25 cellular contexts compared by ENCODE assay signal in genomic region chr6:79009819-79010218, GRCh38.
"Had no signal": no experiment of that assay in that cellular context is flagged by ENCODE, and none has a peak within 500 bp of the region (broad histone marks: within the 10 kb centered on the region; RNA-seq: fewer than 3 reads in every experiment).

No MANE protein-coding gene starts in this region.

- H3K27ac ChIP-seq: epithelial cell of prostate, esophagus muscularis mucosa, gastrocnemius medialis, left lung, pancreas, spleen, testis, tibial nerve, upper lobe of right lung, vagina had no signal

- H3K9me3 Mint-ChIP-seq: dendritic cell treated with granulocyte-macrophage colony-stimulating factor and Interleukin-4, amounts not matched to agents 40 ng/mL and 50 ng/mL, for 4 days; effector memory CD8-positive, alpha-beta T cell; naive B cell; nephron; stimulated activated naive B cell treated with anti-CD40 and anti-IgM and Interleukin-4, amounts not matched to agents 10 μg/mL and 1 μg/mL and 100 μg/mL, for 72 hours; stimulated activated naive CD8-positive, alpha-beta T cell treated with anti-CD3 and anti-CD28 coated beads, Interleukin-15, amount 100 ng/mL, for 72 hours had no signal

- H3K27me3 Mint-ChIP-seq: dendritic cell treated with granulocyte-macrophage colony-stimulating factor and Interleukin-4, amounts not matched to agents 40 ng/mL and 50 ng/mL, for 4 days; effector memory CD8-positive, alpha-beta T cell; naive B cell; progenitor cell of endocrine pancreas; stimulated activated naive B cell treated with anti-CD40 and anti-IgM and Interleukin-4, amounts not matched to agents 10 μg/mL and 1 μg/mL and 100 μg/mL, for 72 hours; stimulated activated naive CD8-positive, alpha-beta T cell treated with anti-CD3 and anti-CD28 coated beads, Interleukin-15, amount 100 ng/mL, for 72 hours had no signal

- H3K27ac Mint-ChIP-seq: dendritic cell treated with granulocyte-macrophage colony-stimulating factor and Interleukin-4, amounts not matched to agents 40 ng/mL and 50 ng/mL, for 4 days; nephron; stimulated activated naive B cell treated with anti-CD40 and anti-IgM and Interleukin-4, amounts not matched to agents 10 μg/mL and 1 μg/mL and 100 μg/mL, for 72 hours had no signal

- ATAC-seq: effector memory CD8-positive, alpha-beta T cell; gastrocnemius medialis; left lung; pancreas; sciatic nerve; stimulated activated naive B cell treated with anti-CD40 and anti-IgM and Interleukin-4, amounts not matched to agents 10 μg/mL and 1 μg/mL and 100 μg/mL, for 72 hours; stimulated activated naive CD8-positive, alpha-beta T cell treated with anti-CD3 and anti-CD28 coated beads, Interleukin-15, amount 100 ng/mL, for 72 hours; upper lobe of right lung had no signal

- H3K9me3 ChIP-seq: esophagus muscularis mucosa, gastrocnemius medialis, left lung, pancreas, spleen, testis, tibial nerve, upper lobe of right lung, vagina had no signal

- H3K4me1 Mint-ChIP-seq: stimulated activated naive B cell treated with anti-CD40 and anti-IgM and Interleukin-4, amounts not matched to agents 10 μg/mL and 1 μg/mL and 100 μg/mL, for 72 hours had no signal

- H3K4me3 Mint-ChIP-seq: dendritic cell treated with granulocyte-macrophage colony-stimulating factor and Interleukin-4, amounts not matched to agents 40 ng/mL and 50 ng/mL, for 4 days; effector memory CD8-positive, alpha-beta T cell; naive B cell; nephron; stimulated activated naive B cell treated with anti-CD40 and anti-IgM and Interleukin-4, amounts not matched to agents 10 μg/mL and 1 μg/mL and 100 μg/mL, for 72 hours; stimulated activated naive CD8-positive, alpha-beta T cell treated with anti-CD3 and anti-CD28 coated beads, Interleukin-15, amount 100 ng/mL, for 72 hours had no signal

- H3K27me3 ChIP-seq: esophagus muscularis mucosa, gastrocnemius medialis, left lung, pancreas, spleen, testis, tibial nerve, upper lobe of right lung, vagina had no signal

- DNase-seq: effector memory CD8-positive, alpha-beta T cell; gastrocnemius medialis; islet precursor cell; left lung; mesendoderm; naive B cell; occipital lobe; pancreas; spleen; stimulated activated CD4-positive, alpha-beta T cell treated with anti-CD3 and anti-CD28 coated beads, Interleukin-15, amount 100 ng/mL, for 24 hours; stimulated activated CD4-positive, alpha-beta T cell treated with anti-CD3 and anti-CD28 coated beads, Interleukin-1b, Interleukin-23, amount 100 ng/mL, for 48 hours; stimulated activated CD4-positive, alpha-beta T cell treated with anti-CD3 and anti-CD28 coated beads, Interleukin-4, amount 100 ng/mL, for 24 hours; stimulated activated naive B cell treated with anti-CD40 and anti-IgM and Interleukin-4, amounts not matched to agents 10 μg/mL and 1 μg/mL and 100 μg/mL, for 72 hours; stimulated activated naive CD8-positive, alpha-beta T cell treated with anti-CD3 and anti-CD28 coated beads, Interleukin-15, amount 100 ng/mL, for 72 hours; testis; upper lobe of right lung had no signal

- H3K4me3 ChIP-seq: esophagus muscularis mucosa, gastrocnemius medialis, left lung, lung, pancreas, spleen, testis, tibial nerve, upper lobe of right lung, vagina had no signal

- FAIRE-seq: pancreas had no signal

- H3K4me1 ChIP-seq: gastrocnemius medialis, testis, upper lobe of right lung had no signal
